Comparison of ENCODE assay signal across 25 cellular contexts in the genomic region with DNA sequence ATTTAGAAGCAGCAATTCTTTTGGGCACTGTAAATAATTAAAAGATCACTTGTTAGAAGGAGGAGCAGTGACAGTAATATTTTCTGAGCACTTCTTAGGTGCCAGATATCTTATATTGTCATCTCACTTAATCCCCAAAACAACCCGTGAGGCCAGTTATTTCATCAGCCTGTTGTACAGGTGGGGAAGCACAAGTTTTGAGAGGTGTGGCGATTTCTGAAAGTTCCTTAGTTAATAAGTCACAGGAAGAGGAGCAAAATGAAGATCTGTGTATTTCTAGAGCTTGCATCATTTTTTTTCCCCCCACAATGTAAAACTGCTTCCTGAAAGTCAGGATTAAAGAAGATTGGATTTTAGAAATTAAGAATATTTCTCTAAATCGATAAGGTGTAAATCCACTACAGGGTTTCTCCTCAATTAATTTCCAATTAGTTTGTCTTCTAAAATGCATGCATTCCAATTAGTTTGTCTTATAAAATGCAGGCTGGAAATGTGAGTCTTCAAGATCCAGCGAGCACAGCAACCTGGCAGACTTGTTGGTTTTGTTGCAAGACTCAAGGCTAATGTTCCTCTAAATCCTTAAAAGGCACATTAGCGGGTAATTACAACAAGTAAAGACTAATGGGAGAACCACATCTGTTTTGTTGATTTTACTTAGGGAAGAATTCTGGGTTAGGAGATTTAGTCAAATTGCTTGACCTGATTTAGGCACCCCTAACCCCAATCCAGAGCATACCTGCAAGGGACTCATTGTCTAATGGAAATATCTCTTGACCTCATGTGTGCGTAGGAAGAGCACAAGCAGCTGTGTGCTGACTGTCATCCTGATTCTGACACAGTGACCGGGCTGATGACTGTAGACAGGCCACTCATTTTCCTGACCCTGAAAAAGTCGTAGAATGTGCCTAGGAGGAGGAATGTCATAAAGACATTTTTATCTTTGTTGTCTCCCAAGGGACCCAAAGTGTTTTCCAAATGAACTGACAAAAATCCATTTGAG.
DNase-seq lines count a peak whose midpoint lies in the region; ATAC-seq, FAIRE-seq and TF ChIP-seq lines count a peak whose summit lies in the region.
"Had no signal": no experiment of that assay in that cellular context is flagged by ENCODE, and none has a peak within 500 bp of the region (broad histone marks: within the 10 kb centered on the region; RNA-seq: fewer than 3 reads in every experiment).

No MANE protein-coding gene starts in this region.

- no peak for TF ChIP-seq EP300 in GM12878 (IDR thresholded peaks at IDR 0.05; ENCODE audit: borderline replicate concordance in 1 of 2, control insufficient read depth in 1 of 2, low read depth in 2 of 2, low read length in 2 of 2)

- RAD21 ChIA-PET in GM12878 (lab: Charles Lee; ENCODE audit: unreplicated experiment) = no interaction called here

- no peak overlapping the region for H2AFZ ChIP-seq in GM12878 (ENCODE audit: control insufficient read depth, low read depth, low read length)

- H3K27me3 ChIP-seq in GM12878 (replicated peaks in 1 of 2; ENCODE audit: control insufficient read depth in 2 of 2, insufficient read depth in 2 of 2, low read length in 1 of 2) = no peaks in the 10 kb centered on the region
- H3K27me3 ChIP-seq: SJSA1, transverse colon had no signal

- ATAC-seq in HG02759 (IDR thresholded peaks at IDR 0.05; ENCODE audit: unreplicated experiment) = peak; percentile 52
- peak; percentile 53 for ATAC-seq in GM12878
- no peak for ATAC-seq in left colon
- no peak for ATAC-seq in HG03095 (IDR thresholded peaks at IDR 0.05; ENCODE audit: unreplicated experiment)
- ATAC-seq in left ventricle myocardium superior = no peak
- ATAC-seq: activated T-cell treated with anti-CD3 and anti-CD28 coated beads, Interleukin-2, amount 50 U/mL, for 4 hours; psoas muscle had no signal

- H3K36me3 ChIP-seq in GM12878 (ENCODE audit: control insufficient read depth in 2 of 2, insufficient read depth in 2 of 2, low read length in 1 of 2) = no peaks in the 10 kb centered on the region
- H3K36me3 ChIP-seq: SJSA1, transverse colon had no signal

- H3K9ac ChIP-seq in GM12878 (ENCODE audit: control insufficient read depth, insufficient read depth, low read length) = no peak overlapping the region

- BruUV-seq in GM12878 (replicated peaks; lab: Mats Ljungman, UMichigan) = no TSS peak

- no peaks in the 10 kb centered on the region for H3K79me2 ChIP-seq in GM12878 (ENCODE audit: control insufficient read depth, insufficient read depth, low read length)

- no peak overlapping the region for H3K4me2 ChIP-seq in GM12878 (ENCODE audit: control insufficient read depth, insufficient read depth)

- 22% methylated on average over 8 of the region's 8 CpGs for WGBS in GM12878 (ENCODE audit: insufficient coverage, insufficient replicate concordance, low lambda C conversion rate, missing lambda C conversion rate)

- no peak overlapping the region for H3K27ac ChIP-seq in GM12878 (ENCODE audit: control insufficient read depth, insufficient read depth)
- H3K27ac ChIP-seq: psoas muscle, SJSA1, transverse colon had no signal

- SMC1A ChIA-PET in GM12878 (lab: Charles Lee; ENCODE audit: uncharacterized antibody, unreplicated experiment) = no interaction called here

- CTCF ChIA-PET in GM12878 (lab: Yijun Ruan, JAX) = no interaction called here

- TF ChIP-seq CTCF in GM12878 (IDR thresholded peaks at IDR 0.05 in 2 of 3, conservative IDR thresholded peaks at IDR 0.05 in 1 of 3; ENCODE audit: control insufficient read depth in 2 of 3, extremely low read depth in 1 of 3, insufficient read depth in 1 of 3, low read depth in 3 of 3, low read length in 3 of 3) = no peak

- no peak overlapping the region for H3K4me3 ChIP-seq in GM12878
- H3K4me3 ChIP-seq: psoas muscle, SJSA1, transverse colon had no signal

- no peaks in the 10 kb centered on the region for H3K4me1 ChIP-seq in GM12878 (ENCODE audit: control insufficient read depth, insufficient read depth, low read length)
- H3K4me1 ChIP-seq: psoas muscle, transverse colon had no signal

- in situ Hi-C loops in GM12878 (cut with MboI) = no loop called here

- no peak for TF ChIP-seq RAD21 in GM12878 (IDR thresholded peaks at IDR 0.05; ENCODE audit: insufficient read depth, low read depth, low read length)

- no peaks in the 10 kb centered on the region for H4K20me1 ChIP-seq in GM12878 (ENCODE audit: control insufficient read depth, insufficient read depth)

- no peak for TF ChIP-seq POLR2A in GM12878 (IDR thresholded peaks at IDR 0.05; ENCODE audit: low read depth, low read length)

- intact Hi-C loops in GM12878 (cut with micrococcal nuclease; ENCODE audit: unreplicated experiment) = no loop called here
- intact Hi-C loops in left colon (cut with DNase I, micrococcal nuclease) = no loop called here
- intact Hi-C loops in left ventricle myocardium superior (cut with micrococcal nuclease) = no loop called here

- no peaks in the 10 kb centered on the region for H3K9me3 ChIP-seq in GM12878 (replicated peaks; ENCODE audit: control insufficient read depth, insufficient read depth, low read length)
- H3K9me3 ChIP-seq: SJSA1, transverse colon had no signal

- POLR2A ChIA-PET in GM12878 (lab: Charles Lee) = no interaction called here

- FAIRE-seq in GM12878 (lab: Jason Lieb, UNC) = no peak
- FAIRE-seq: islet of Langerhans had no signal

- peak; percentile 8 for DNase-seq in NCI-H82 (lab: John Stamatoyannopoulos, UW)
- DNase-seq in NCI-H82 treated with DMSO at 0.1 percent for 48 hours (lab: John Stamatoyannopoulos, UW; ENCODE audit: unreplicated experiment) = no peak
- DNase-seq in GM12878 (ENCODE audit: low read depth, low spot score) = no peak
- no peak for DNase-seq in stimulated activated naive CD4-positive, alpha-beta T cell (lab: John Stamatoyannopoulos, UW)
- no peak for DNase-seq in left colon
- no peak for DNase-seq in left ventricle myocardium superior
- DNase-seq: 8988T; activated CD4-positive, alpha-beta T cell treated with anti-CD3 and anti-CD28 coated beads, Interleukin-2, amount 50 U/mL, for 48 hours; activated naive CD8-positive, alpha-beta T cell treated with anti-CD3 and anti-CD28 coated beads for 36 hours; activated T-cell treated with anti-CD3 and anti-CD28 coated beads, Interleukin-2, amount 50 U/mL, for 4 hours; CD4-positive, CD25-positive, alpha-beta regulatory T cell; DMS79 treated with DMSO at 0.1 percent for 48 hours; mesenchymal stem cell; MM.1S; NCI-H1694 treated with DMSO at 0.1 percent for 48 hours; NCI-H446 treated with DMSO at 0.1 percent for 48 hours; psoas muscle; stimulated activated CD4-positive, alpha-beta T cell treated with anti-CD3 and anti-CD28 coated beads, Interleukin-12 subunit alpha, Interleukin-12 subunit beta, amount 100 ng/mL, for 4 hours; stimulated activated naive CD4-positive, alpha-beta T cell treated with Interleukin-2 at 50 U/mL for 16 hours; T1000; transverse colon had no signal

TF ChIP-seq in GM12878, 131 proteins besides CTCF, POLR2A, EP300 and RAD21:
- TF ChIP-seq PML (IDR thresholded peaks at IDR 0.05; ENCODE audit: low read length) = no peak
- TF ChIP-seq ZNF217 (IDR thresholded peaks at IDR 0.05) = no peak

Comparison
In these comparisons a context has a peak if more than half of its experiments do, and no peak if none do; other contexts are left out.
1. ATAC-seq: peak in HG02759 (single experiment) and GM12878 (single experiment); none in left colon (single experiment), HG03095 (single experiment) and left ventricle myocardium superior (single experiment).